Comparison of ENCODE assay signal across 10 cellular contexts in the genomic region with DNA sequence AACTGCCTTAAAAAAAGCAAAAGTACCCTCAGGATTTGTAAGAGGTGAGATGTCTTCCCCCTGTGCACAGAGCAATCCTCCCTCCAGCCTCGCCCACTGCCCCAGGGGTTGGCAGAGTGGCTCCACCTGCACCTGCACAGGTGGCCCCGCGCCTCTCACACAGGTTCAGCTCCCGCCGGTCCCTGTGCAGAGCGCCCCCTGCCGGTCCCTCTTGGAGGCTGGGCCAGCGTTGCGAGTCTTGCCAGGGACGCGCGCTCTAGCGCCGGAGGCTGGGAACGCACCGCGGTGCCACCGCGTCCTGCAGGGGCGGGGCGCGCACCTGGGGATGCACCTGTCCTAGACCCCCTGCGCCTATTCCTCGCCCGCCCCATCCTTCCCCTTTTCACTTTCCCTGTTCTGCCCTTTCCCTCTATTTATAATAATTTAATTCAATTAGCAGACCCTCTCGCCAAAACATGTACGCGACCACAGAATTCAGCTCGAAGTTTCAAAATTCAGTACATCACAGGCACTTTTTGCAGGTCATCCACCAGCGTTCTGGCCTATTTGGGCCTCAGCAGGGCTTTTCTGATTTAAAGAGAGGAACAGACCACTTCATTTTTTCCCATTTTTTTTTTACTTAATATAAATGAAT.
DNase-seq lines count a peak whose midpoint lies in the region; ATAC-seq and TF ChIP-seq lines count a peak whose summit lies in the region.
"Had no signal": no experiment of that assay in that cellular context is flagged by ENCODE, and none has a peak within 500 bp of the region (broad histone marks: within the 10 kb centered on the region; RNA-seq: fewer than 3 reads in every experiment).

No MANE protein-coding gene starts in this region.

- peak; percentile 98 for TF ChIP-seq CTCF in progenitor cell of endocrine pancreas (IDR thresholded peaks at IDR 0.05; ENCODE audit: unreplicated experiment)

- no peaks in the 10 kb centered on the region for H3K36me3 Mint-ChIP-seq in progenitor cell of endocrine pancreas (ENCODE audit: insufficient read depth)
- H3K36me3 Mint-ChIP-seq: activated naive CD8-positive, alpha-beta T cell had no signal

- peaks cover 61% of the 10 kb centered on the region for H3K27me3 Mint-ChIP-seq in progenitor cell of endocrine pancreas

- no peaks in the 10 kb centered on the region for H3K4me1 Mint-ChIP-seq in progenitor cell of endocrine pancreas (ENCODE audit: low read depth)

- peak; percentile 56 for DNase-seq in COLO668 (lab: John Stamatoyannopoulos, UW; ENCODE audit: unreplicated experiment)
- DNase-seq in astrocyte of the hippocampus (ENCODE audit: low read depth, low spot score) = peak; percentile 14
- DNase-seq in progenitor cell of endocrine pancreas (ENCODE audit: low spot score, unreplicated experiment) = peak; percentile 92
- DNase-seq in LoVo (ENCODE audit: low spot score) = no peak
- no peak for DNase-seq in pons (ENCODE audit: low spot score)
- no peak for DNase-seq in SKM-1 (lab: John Stamatoyannopoulos, UW; ENCODE audit: unreplicated experiment)

- H3K27ac Mint-ChIP-seq in progenitor cell of endocrine pancreas = no peak overlapping the region
- H3K27ac Mint-ChIP-seq: activated naive CD8-positive, alpha-beta T cell had no signal

- peak; percentile 68 for ATAC-seq in GM18907 (IDR thresholded peaks at IDR 0.05; ENCODE audit: unreplicated experiment)
- peak; percentile 81 for ATAC-seq in HG03460 (IDR thresholded peaks at IDR 0.05; ENCODE audit: unreplicated experiment)
- ATAC-seq: HCT116 had no signal

- H3K9me3 Mint-ChIP-seq in progenitor cell of endocrine pancreas (ENCODE audit: low read depth) = no peaks in the 10 kb centered on the region

- H3K4me3 Mint-ChIP-seq in progenitor cell of endocrine pancreas (ENCODE audit: low read depth) = no peak overlapping the region
- H3K4me3 Mint-ChIP-seq: activated naive CD8-positive, alpha-beta T cell had no signal

Comparison
In these comparisons a context has a peak if more than half of its experiments do, and no peak if none do; other contexts are left out.
1. DNase-seq: peak in COLO668 (single experiment), astrocyte of the hippocampus (single experiment) and progenitor cell of endocrine pancreas (single experiment); none in LoVo (single experiment), pons (single experiment) and SKM-1 (single experiment).